Comparison of ENCODE assay signal across 17 cellular contexts in genomic region chr1:2598329-2598931, GRCh38. TPM values are rescaled to one million over a fixed set of nuclear protein-coding genes. Genes with fewer than 3 reads are reported as not detected.
A peak's percentile ranks its signal among the peaks of the same experiment; 100 is the strongest.
DNase-seq lines count a peak whose midpoint lies in the region; ATAC-seq, FAIRE-seq and TF ChIP-seq lines count a peak whose summit lies in the region.
"Had no signal": no experiment of that assay in that cellular context is flagged by ENCODE, and none has a peak within 500 bp of the region (broad histone marks: within the 10 kb centered on the region; RNA-seq: fewer than 3 reads in every experiment).

No MANE protein-coding gene starts in this region.

- H4K20me1 ChIP-seq in H9 (ENCODE audit: control insufficient read depth, insufficient read depth, insufficient read length) (no peaks in the 10 kb centered on the region), H1 (replicated peaks in 1 of 2; ENCODE audit: control insufficient read depth in 1 of 2, insufficient read depth in 2 of 2, low read length in 2 of 2) (no peaks in the 10 kb centered on the region)

- no peak overlapping the region for H4K91ac ChIP-seq in H9 (ENCODE audit: insufficient read length, low read depth, low read length)
- H4K91ac ChIP-seq in H1 (replicated peaks; ENCODE audit: insufficient read length, low read length), result no peak overlapping the region

- H3K18ac ChIP-seq in H9 (ENCODE audit: insufficient read length, low read depth, low read length) (no peak overlapping the region), H1 (ENCODE audit: extremely low read depth, low read length) (no peak overlapping the region)

- POLR2A ChIA-PET in H1 (lab: Charles Lee; ENCODE audit: partially characterized antibody) (no interaction called here), WTC11 (lab: Charles Lee) (no interaction called here)

- no peaks in the 10 kb centered on the region for H3K79me1 ChIP-seq in H9 (ENCODE audit: insufficient read depth, low read depth, low read length, poor library complexity, severe bottlenecking)
- H3K79me1 ChIP-seq in H1 (ENCODE audit: low read depth, low read length), result no peaks in the 10 kb centered on the region

- H3K27me3 ChIP-seq in left ventricle myocardium inferior (ENCODE audit: low read depth) (peaks cover 51% of the 10 kb centered on the region), H9 (ENCODE audit: insufficient read depth, low read length) (no peaks in the 10 kb centered on the region), H1 (replicated peaks in 1 of 4; ENCODE audit: control insufficient read depth in 3 of 4, extremely low read depth in 1 of 4, insufficient read depth in 3 of 4, low read length in 3 of 4) (no peaks in the 10 kb centered on the region)

- CTCF ChIA-PET in H1 (lab: Charles Lee; ENCODE audit: partially characterized antibody), result interaction anchor here (0.6 kb wide), 1 partner anchor 30 kb away, joined by 3 read pairs; no protein-coding TSS in a partner anchor
- CTCF ChIA-PET in WTC11 (lab: Charles Lee), result interaction anchor here (0.7 kb wide), 1 partner anchor 203 kb away, joined by 3 read pairs; no protein-coding TSS in a partner anchor

- H2BK20ac ChIP-seq in H9 (ENCODE audit: low read depth, low read length, poor library complexity, severe bottlenecking) (no peak overlapping the region), H1 (ENCODE audit: low read length) (no peak overlapping the region)

- DNase-seq in cardiac septum (ENCODE audit: low spot score), result peak; percentile 6
- no peak for DNase-seq in left ventricle myocardium inferior
- no peak for DNase-seq in H9
- DNase-seq in H1 (ENCODE audit: low read depth in 1 of 2, low spot score in 2 of 2), result no peak
- no peak for DNase-seq in DMS79 (lab: John Stamatoyannopoulos, UW)
- no peak for DNase-seq in left lobe of liver (ENCODE audit: low spot score)
- DNase-seq in WTC11 (ENCODE audit: low spot score), result no peak
- DNase-seq: DMS79 treated with DMSO at 0.1 percent for 48 hours, NCI-H1092 treated with DMSO at 0.1 percent for 48 hours, NCI-H2029, NCI-H510A treated with DMSO at 0.1 percent for 48 hours, SHP77 treated with DMSO at 0.1 percent for 48 hours had no signal

- no peak overlapping the region for H2AK5ac ChIP-seq in H9 (ENCODE audit: insufficient read length, low read length)
- no peak overlapping the region for H2AK5ac ChIP-seq in H1 (ENCODE audit: low read depth, low read length)

- H3K4me3 ChIP-seq in left ventricle myocardium inferior (no peak overlapping the region), H1 (ENCODE audit: extremely low read depth in 1 of 4, insufficient read depth in 2 of 4, low read depth in 3 of 4, low read length in 4 of 4) (no peak overlapping the region)
- H3K4me3 ChIP-seq: A549 had no signal

- H2BK12ac ChIP-seq in H9 (ENCODE audit: insufficient read length, low read depth, low read length) (no peak overlapping the region), H1 (ENCODE audit: low read depth, low read length) (no peak overlapping the region)

- TF ChIP-seq RAD21 in H1 (IDR thresholded peaks at IDR 0.05 in 1 of 2, conservative IDR thresholded peaks at IDR 0.05 in 1 of 2; ENCODE audit: low read depth in 2 of 2, low read length in 2 of 2), result peak; percentile 68 to 76

- no peak overlapping the region for H3K27ac Mint-ChIP-seq in H9
- no peak overlapping the region for H3K27ac Mint-ChIP-seq in WTC11

- H3T11ph ChIP-seq in H9 (ENCODE audit: low read length), result no peak overlapping the region

- H3K14ac ChIP-seq in H9 (ENCODE audit: insufficient read depth, low read length) (no peak overlapping the region), H1 (ENCODE audit: insufficient read length) (no peak overlapping the region)

- ATAC-seq in GM19452 (IDR thresholded peaks at IDR 0.05; ENCODE audit: unreplicated experiment), result no peak
- ATAC-seq in left lobe of liver, result no peak
- ATAC-seq in WTC11, result no peak
- ATAC-seq: A549 had no signal

- H3K4me1 ChIP-seq in left ventricle myocardium inferior (peaks cover 11% of the 10 kb centered on the region), H9 (ENCODE audit: insufficient read depth, low read length) (no peaks in the 10 kb centered on the region), H1 (replicated peaks in 1 of 4; ENCODE audit: control insufficient read depth in 3 of 4, insufficient read depth in 4 of 4, low read length in 3 of 4) (no peaks in the 10 kb centered on the region)
- H3K4me1 ChIP-seq: A549 had no signal

- H4K5ac ChIP-seq in H9 (ENCODE audit: insufficient read length, low read depth, low read length) (no peak overlapping the region), H1 (ENCODE audit: insufficient read length, low read depth, low read length) (no peak overlapping the region)

- no peak for FAIRE-seq in H1 (lab: Jason Lieb, UNC)
- FAIRE-seq: A549, GM18507 had no signal

- H3K36me3 ChIP-seq in left ventricle myocardium inferior (no peaks in the 10 kb centered on the region), H1 (ENCODE audit: control insufficient read depth in 2 of 4, insufficient read depth in 4 of 4, low read length in 3 of 4) (no peaks in the 10 kb centered on the region)

- H2AFZ ChIP-seq in H9 (ENCODE audit: low read length) (no peak overlapping the region), H1 (ENCODE audit: low read length) (no peak overlapping the region)

- no peak overlapping the region for H3K9ac ChIP-seq in H9 (ENCODE audit: extremely low read depth, insufficient read length, low read length)
- H3K9ac ChIP-seq in H1 (replicated peaks in 1 of 4; ENCODE audit: extremely low read depth in 1 of 4, low read depth in 3 of 4, low read length in 3 of 4), result no peak overlapping the region

- H3K4me2 ChIP-seq in H9 (ENCODE audit: insufficient read depth, insufficient read length, low read length), result no peak overlapping the region
- H3K4me2 ChIP-seq in H1 (ENCODE audit: insufficient read depth in 1 of 2, low read depth in 2 of 2, low read length in 2 of 2), result no peak overlapping the region
- H3K4me2 ChIP-seq: A549 had no signal

- H3K36me3 Mint-ChIP-seq in H9 (ENCODE audit: insufficient read depth in 1 of 3, low read depth in 3 of 3) (no peaks in the 10 kb centered on the region), WTC11 (no peaks in the 10 kb centered on the region)
- H3K36me3 Mint-ChIP-seq: CD4-positive, CD25-positive, alpha-beta regulatory T cell had no signal

- WGBS in H9 (ENCODE audit: extremely low coverage, insufficient read length, low lambda C conversion rate), result no CpG with 5 or more reads among the region's 3 CpGs
- WGBS in H1 (ENCODE audit: extremely low coverage in 1 of 2, insufficient coverage in 1 of 2, insufficient read length in 1 of 2, insufficient replicate concordance in 2 of 2, low coverage in 1 of 2, low lambda C conversion rate in 2 of 2, missing lambda C conversion rate in 1 of 2), 2 experiments, result 88% methylated on average over 3 of the region's 3 CpGs; no CpG with 5 or more reads in 1 of the 2 experiments

- H3K9me3 ChIP-seq in left ventricle myocardium inferior (replicated peaks) (peaks cover 35% of the 10 kb centered on the region), H9 (ENCODE audit: control insufficient read depth, low read depth, low read length) (no peaks in the 10 kb centered on the region), H1 (ENCODE audit: insufficient read depth in 2 of 2, low read depth in 1 of 2, low read length in 1 of 2) (no peaks in the 10 kb centered on the region)
- H3K9me3 ChIP-seq: A549 had no signal

- H2BK15ac ChIP-seq in H9 (ENCODE audit: low read depth, low read length) (no peak overlapping the region), H1 (ENCODE audit: low read length) (no peak overlapping the region)

- no peak overlapping the region for H2BK5ac ChIP-seq in H9 (ENCODE audit: insufficient read length, low read length)
- no peak overlapping the region for H2BK5ac ChIP-seq in H1 (ENCODE audit: low read depth, low read length)

- TF ChIP-seq CTCF in left ventricle myocardium inferior (IDR thresholded peaks at IDR 0.05; ENCODE audit: borderline replicate concordance), result no peak
- peak; percentile 36; the same call in 1 of the 3 replicates for TF ChIP-seq CTCF in H9 (conservative IDR thresholded peaks at IDR 0.05)
- TF ChIP-seq CTCF in H1 (IDR thresholded peaks at IDR 0.05; ENCODE audit: control extremely low read depth in 1 of 3, insufficient read depth in 1 of 3, low read depth in 1 of 3, low read length in 3 of 3), result peak; percentile 39 to 40 (median 39); a peak in 3 of 4 replicates
- TF ChIP-seq CTCF in WTC11 (IDR thresholded peaks at IDR 0.05), result no peak

- H3K56ac ChIP-seq in H9 (ENCODE audit: insufficient read length, low read depth, low read length), result no peak overlapping the region
- H3K56ac ChIP-seq in H1 (replicated peaks; ENCODE audit: insufficient read length, low read depth, low read length), result no peak overlapping the region

- H3K4ac ChIP-seq in H9 (ENCODE audit: low read depth, low read length) (no peak overlapping the region), H1 (replicated peaks; ENCODE audit: insufficient read length, low read depth, low read length) (no peak overlapping the region)

- H4K8ac ChIP-seq in H9 (replicated peaks; ENCODE audit: insufficient read length, low read depth, low read length) (no peak overlapping the region), H1 (ENCODE audit: extremely low read depth, insufficient read depth, low read length) (no peak overlapping the region)

- H3K27me3 Mint-ChIP-seq in H9 (ENCODE audit: low read depth) (peaks cover 25% of the 10 kb centered on the region), WTC11 (ENCODE audit: low read depth) (no peaks in the 10 kb centered on the region; the same call in 1 of the 2 replicates)

- H3K79me2 ChIP-seq in H9 (ENCODE audit: insufficient read depth, low read length), result no peaks in the 10 kb centered on the region
- no peaks in the 10 kb centered on the region for H3K79me2 ChIP-seq in H1 (ENCODE audit: control insufficient read depth in 1 of 2, insufficient read depth in 2 of 2, low read length in 2 of 2)

- H3K4me1 Mint-ChIP-seq in H9 (no peaks in the 10 kb centered on the region), WTC11 (no peaks in the 10 kb centered on the region)
- H3K4me1 Mint-ChIP-seq: CD4-positive, CD25-positive, alpha-beta regulatory T cell had no signal

- intact Hi-C loops in cardiac septum (cut with DNase I) (no loop called here), left ventricle myocardium inferior (cut with micrococcal nuclease) (no loop called here)

- TF ChIP-seq POLR2A in H1 (IDR thresholded peaks at IDR 0.05; ENCODE audit: control extremely low read depth in 1 of 2, low read depth in 2 of 2, low read length in 2 of 2), result no peak

- H3K23ac ChIP-seq in H9 (ENCODE audit: insufficient read length, low read depth, low read length), result no peak overlapping the region
- no peak overlapping the region for H3K23ac ChIP-seq in H1 (ENCODE audit: insufficient read length)

- H3K9me3 Mint-ChIP-seq in H9 (peaks cover 3 to 9% of the 10 kb centered on the region in 2 experiments; a peak in 3 of 5 replicates), WTC11 (peaks cover 9% of the 10 kb centered on the region)

- H3K27ac ChIP-seq in left ventricle myocardium inferior (replicated peaks), result no peak overlapping the region
- H3K27ac ChIP-seq in H9 (ENCODE audit: insufficient read length, low read depth, low read length), result no peak overlapping the region
- H3K27ac ChIP-seq in H1 (ENCODE audit: low read depth, low read length), result no peak overlapping the region
- H3K27ac ChIP-seq: A549 had no signal

- H2BK120ac ChIP-seq in H9 (ENCODE audit: low read depth, low read length, poor library complexity, severe bottlenecking) (no peak overlapping the region), H1 (replicated peaks; ENCODE audit: low read depth, low read length) (no peak overlapping the region)

- TF ChIP-seq EP300 in H1 (IDR thresholded peaks at IDR 0.05; ENCODE audit: borderline replicate concordance in 1 of 2, low read depth in 2 of 2, low read length in 2 of 2), result no peak

- H3K4me3 Mint-ChIP-seq in H9 (no peak overlapping the region), WTC11 (no peak overlapping the region)
- H3K4me3 Mint-ChIP-seq: CD4-positive, CD25-positive, alpha-beta regulatory T cell had no signal

- no peaks in the 10 kb centered on the region for H3K23me2 ChIP-seq in H9 (ENCODE audit: insufficient read length, low read depth, low read length, poor library complexity, severe bottlenecking)
- no peaks in the 10 kb centered on the region for H3K23me2 ChIP-seq in H1 (ENCODE audit: low read depth, low read length)

RNA-seq across cellular contexts. Expression of gene PRXL2B, which starts 11.9 kb away (rescaled TPM):
- total RNA-seq in cardiac septum, result 3.4 TPM
- total RNA-seq in left ventricle myocardium inferior, result 8.2 TPM
- 40.7 and 49.6 TPM in 2 replicates for total RNA-seq in H9 (2021)
- total RNA-seq in H1 (2021; fragmentation: NEBNext Ultra II Directional; extraction: Animal tissue kit (Norgen Biotek cat#: 25700)), result 44.4 and 46.0 TPM in 2 replicates
- polyA plus RNA-seq in H1 (2011; rRNA removed), result 35.3 and 54.6 TPM in 2 replicates
- 39.9 TPM for polyA plus RNA-seq in H1 (2011; cell fraction: cytosol; rRNA removed)
- polyA plus RNA-seq in H1 (2011; cell fraction: nucleus; rRNA removed), result 87.5 TPM
- 35.5 to 45.3 TPM (median 42.8 TPM) in 4 replicates for polyA plus RNA-seq in H1 (2012, experiment 1 of 2)
- 46.9 TPM for polyA plus RNA-seq in H1 (2012, experiment 2 of 2)
- polyA plus RNA-seq in H1 (2013, experiment 1 of 2), result 27.5 TPM
- 26.7 TPM for polyA plus RNA-seq in H1 (2013, experiment 2 of 2)
- 15.9 and 21.5 TPM in 2 replicates for polyA minus RNA-seq in H1 (2011; rRNA and poly(A)+ RNA removed)
- polyA minus RNA-seq in H1 (2011; cell fraction: cytosol; rRNA and poly(A)+ RNA removed), result 18.1 TPM
- polyA minus RNA-seq in H1 (2011; cell fraction: nucleus; rRNA and poly(A)+ RNA removed), result 16.7 TPM
- 9.9 TPM for total RNA-seq in left lobe of liver
- total RNA-seq in WTC11 (2021), result 47.8 to 51.1 TPM (median 50.3 TPM) in 3 replicates

RNA-seq across cellular contexts. Expression of gene MMEL1, which starts 34.4 kb away (rescaled TPM):
- total RNA-seq in cardiac septum, result not detected
- 0.82 TPM for total RNA-seq in left ventricle myocardium inferior
- 0.42 and 0.59 TPM in 2 replicates for total RNA-seq in H9 (2021)
- total RNA-seq in H1 (2021; fragmentation: NEBNext Ultra II Directional; extraction: Animal tissue kit (Norgen Biotek cat#: 25700)), result 0.91 TPM in 1 of 2 replicates, not detected in the other
- 1.7 and 4.0 TPM in 2 replicates for polyA plus RNA-seq in H1 (2011; rRNA removed)
- polyA plus RNA-seq in H1 (2011; cell fraction: cytosol; rRNA removed), result 2.4 TPM
- polyA plus RNA-seq in H1 (2011; cell fraction: nucleus; rRNA removed), result 9.8 TPM
- polyA plus RNA-seq in H1 (2012, experiment 1 of 2), result 0.18 to 1.4 TPM (median 1.2 TPM) in 4 replicates
- 1.3 TPM for polyA plus RNA-seq in H1 (2012, experiment 2 of 2)
- polyA plus RNA-seq in H1 (2013, experiment 1 of 2), result 1.2 TPM
- 1.0 TPM for polyA plus RNA-seq in H1 (2013, experiment 2 of 2)
- 0.47 and 0.54 TPM in 2 replicates for polyA minus RNA-seq in H1 (2011; rRNA and poly(A)+ RNA removed)
- not detected for polyA minus RNA-seq in H1 (2011; cell fraction: cytosol; rRNA and poly(A)+ RNA removed)
- polyA minus RNA-seq in H1 (2011; cell fraction: nucleus; rRNA and poly(A)+ RNA removed), result 0.70 TPM
- not detected for total RNA-seq in left lobe of liver
- 0.55 to 0.64 TPM in 2 of 3 replicates, not detected in the other for total RNA-seq in WTC11 (2021)
- total RNA-seq: HT1080 had no signal
- polyA plus RNA-seq: A549 had no signal

RNA-seq across cellular contexts. Expression of gene TNFRSF14, which starts 42.3 kb away (rescaled TPM):
- 13.8 TPM for total RNA-seq in cardiac septum
- 13.7 TPM for total RNA-seq in left ventricle myocardium inferior
- total RNA-seq in H9 (2021), result 0.29 and 0.57 TPM in 2 replicates
- 0.50 and 0.65 TPM in 2 replicates for total RNA-seq in H1 (2021; fragmentation: NEBNext Ultra II Directional; extraction: Animal tissue kit (Norgen Biotek cat#: 25700))
- 0.13 and 0.36 TPM in 2 replicates for polyA plus RNA-seq in H1 (2011; rRNA removed)
- polyA plus RNA-seq in H1 (2011; cell fraction: cytosol; rRNA removed), result 0.43 TPM
- 1.1 TPM for polyA plus RNA-seq in H1 (2011; cell fraction: nucleus; rRNA removed)
- polyA plus RNA-seq in H1 (2012, experiment 1 of 2), result 0.17 to 0.35 TPM (median 0.24 TPM) in 3 of 4 replicates, not detected in the other
- polyA plus RNA-seq in H1 (2012, experiment 2 of 2), result not detected
- polyA plus RNA-seq in H1 (2013, experiment 1 of 2), result 0.08 TPM
- 0.09 TPM for polyA plus RNA-seq in H1 (2013, experiment 2 of 2)
- polyA minus RNA-seq in H1 (2011; rRNA and poly(A)+ RNA removed), result 0.22 and 0.32 TPM in 2 replicates
- polyA minus RNA-seq in H1 (2011; cell fraction: cytosol; rRNA and poly(A)+ RNA removed), result not detected
- polyA minus RNA-seq in H1 (2011; cell fraction: nucleus; rRNA and poly(A)+ RNA removed), result 1.5 TPM
- 48.7 TPM for total RNA-seq in left lobe of liver
- 0.73 to 1.1 TPM (median 0.87 TPM) in 3 replicates for total RNA-seq in WTC11 (2021)

Comparison
In these comparisons a context has a peak if more than half of its experiments do, and no peak if none do; other contexts are left out.
1. CTCF ChIP-seq: peak in H9 (single experiment) and H1 (3 of 3); none in left ventricle myocardium inferior (single experiment) and WTC11 (single experiment).